In genomic region chr2:199458017-199458805, GRCh38 we compare ENCODE assay signal across 1 cellular context.
A peak's percentile ranks its signal among the peaks of the same experiment; 100 is the strongest.
TF ChIP-seq lines count a peak whose summit lies in the region.

No MANE protein-coding gene starts in this region.

TF ChIP-seq in K562, 482 proteins besides CTCF, POLR2A, EP300 and RAD21 (continued from another document):
- TF ChIP-seq E2F6 (IDR thresholded peaks at IDR 0.05; ENCODE audit: borderline replicate concordance in 1 of 2, extremely low read depth in 1 of 2, insufficient read depth in 1 of 2, insufficient read length in 1 of 2, low read depth in 1 of 2, low read length in 1 of 2, poor library complexity in 1 of 2, severe bottlenecking in 1 of 2) (peak; percentile 60 to 64), FOSL1 (tag; conservative IDR thresholded peaks at IDR 0.05) (peak; percentile 9; the same call in 1 of the 2 replicates), ZNF592 (IDR thresholded peaks at IDR 0.05) (0 out of 2 replicates have a peak, but pooled peaks have one; percentile 51), POLR2AphosphoS5 (IDR thresholded peaks at IDR 0.05; ENCODE audit: control insufficient read depth, insufficient read depth, low read depth, low read length) (no peak), KDM1A (IDR thresholded peaks at IDR 0.05) (0 out of 4 replicates have a peak, but pooled peaks of 1 of the 2 experiments have one; percentile 8), MYC (IDR thresholded peaks at IDR 0.05; ENCODE audit: low read depth, low read length) (peak; percentile 36), MYC (CRISPR knock-in tag; IDR thresholded peaks at IDR 0.05; ENCODE audit: borderline replicate concordance, low read depth) (no peak), ZNF778 (CRISPR knock-in tag; IDR thresholded peaks at IDR 0.05) (no peak), U2AF1 (optimal IDR thresholded peaks at IDR 0.05; ENCODE audit: low read depth, low read length) (no peak), CTCFL (IDR thresholded peaks at IDR 0.05; ENCODE audit: borderline replicate concordance, insufficient read depth, low read depth, low read length, poor library complexity, severe bottlenecking) (peak; percentile 1), ARID2 (IDR thresholded peaks at IDR 0.05) (no peak), CTBP1 (IDR thresholded peaks at IDR 0.05; ENCODE audit: borderline replicate concordance) (peak; percentile 55), FIP1L1 (IDR thresholded peaks at IDR 0.05; ENCODE audit: low read depth, low read length, poor library complexity, severe bottlenecking) (peak; percentile 27), L3MBTL2 (IDR thresholded peaks at IDR 0.05) (peak; percentile 73)
